Comparison of ENCODE assay signal across 14 cellular contexts in the genomic region with DNA sequence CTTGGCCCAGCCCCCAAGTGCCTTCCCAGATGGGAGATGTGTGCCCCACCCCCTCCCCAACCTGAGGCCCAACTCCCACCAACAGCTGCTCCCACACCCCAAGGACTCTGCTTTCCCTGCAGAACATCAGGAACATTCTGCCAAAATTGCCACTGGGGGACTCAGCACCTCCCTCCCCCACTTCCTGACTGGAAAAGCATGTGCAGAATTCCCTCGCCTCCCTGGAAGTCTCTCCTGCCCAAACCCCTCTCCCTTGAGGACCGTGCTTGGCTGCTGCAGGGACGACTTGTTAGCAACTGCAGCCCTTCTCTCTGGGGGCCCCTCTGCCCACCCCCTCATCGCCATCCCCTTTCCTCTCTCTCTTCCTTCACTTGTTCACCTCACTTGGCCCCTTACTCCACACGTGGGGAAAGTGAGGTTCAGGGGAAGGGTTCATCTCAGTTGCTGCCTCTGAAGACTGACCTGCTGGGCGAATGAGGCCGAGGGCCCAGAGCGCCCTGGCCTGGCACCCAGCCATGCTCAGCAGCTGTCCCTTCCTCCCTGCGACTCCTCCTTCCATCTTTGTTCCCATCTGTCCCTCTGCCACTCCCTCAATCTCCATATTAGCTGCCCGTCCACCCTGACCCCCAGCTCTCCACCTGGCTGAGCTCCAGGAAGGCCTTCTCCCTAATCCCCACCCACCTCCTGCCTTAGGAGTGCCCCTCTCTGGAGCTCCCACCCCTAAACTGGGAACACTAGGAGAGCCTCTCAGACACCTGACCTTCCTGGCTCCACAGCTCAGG.
A peak's percentile ranks its signal among the peaks of the same experiment; 100 is the strongest.
DNase-seq lines count a peak whose midpoint lies in the region; ATAC-seq and TF ChIP-seq lines count a peak whose summit lies in the region.
"Had no signal": no experiment of that assay in that cellular context is flagged by ENCODE, and none has a peak within 500 bp of the region (broad histone marks: within the 10 kb centered on the region; RNA-seq: fewer than 3 reads in every experiment).

No MANE protein-coding gene starts in this region.

- no peaks in the 10 kb centered on the region for H3K9me3 ChIP-seq in gastrocnemius medialis
- H3K9me3 ChIP-seq: colonic mucosa had no signal

- TF ChIP-seq CTCF in fibroblast of mammary gland (conservative IDR thresholded peaks at IDR 0.05; ENCODE audit: control insufficient read depth, insufficient read depth, low read depth, low read length) (no peak), gastrocnemius medialis (IDR thresholded peaks at IDR 0.05 in 4 of 5, conservative IDR thresholded peaks at IDR 0.05 in 1 of 5) (no peak)

- in situ Hi-C loops in gastrocnemius medialis (cut with MboI; ENCODE audit: low sequenced_read_pairs in 4 of 4) = no loop called here

- TF ChIP-seq POLR2A in gastrocnemius medialis (IDR thresholded peaks at IDR 0.05) = no peak

- H3K36me3 Mint-ChIP-seq in stimulated activated naive B cell treated with anti-CD40 and anti-IgM and Interleukin-4, amounts not matched to agents 10 μg/mL and 1 μg/mL and 100 μg/mL, for 72 hours = peaks cover 0 to 6% of the 10 kb centered on the region in 2 donors
- H3K36me3 Mint-ChIP-seq: CD8-positive, alpha-beta T cell; naive thymus-derived CD8-positive, alpha-beta T cell; type B pancreatic cell had no signal

- no peak overlapping the region for H3K27ac Mint-ChIP-seq in stimulated activated naive B cell treated with anti-CD40 and anti-IgM and Interleukin-4, amounts not matched to agents 10 μg/mL and 1 μg/mL and 100 μg/mL, for 72 hours
- H3K27ac Mint-ChIP-seq: activated CD4-positive, alpha-beta memory T cell treated with anti-CD3 and anti-CD28 coated beads, Interleukin-2, amount 10 ng/mL, durations not matched to agents 7 days and 5 days; CD8-positive, alpha-beta T cell; naive thymus-derived CD8-positive, alpha-beta T cell; type B pancreatic cell had no signal

- H3K4me3 ChIP-seq in fibroblast of mammary gland (ENCODE audit: control insufficient read depth, low read depth, low read length) = no peak overlapping the region
- no peak overlapping the region for H3K4me3 ChIP-seq in gastrocnemius medialis
- H3K4me3 ChIP-seq: colonic mucosa had no signal

- H3K36me3 ChIP-seq in gastrocnemius medialis = no peaks in the 10 kb centered on the region
- H3K36me3 ChIP-seq: colonic mucosa had no signal

- peaks cover 26 to 35% of the 10 kb centered on the region in 2 donors for H3K27me3 Mint-ChIP-seq in stimulated activated naive B cell treated with anti-CD40 and anti-IgM and Interleukin-4, amounts not matched to agents 10 μg/mL and 1 μg/mL and 100 μg/mL, for 72 hours
- H3K27me3 Mint-ChIP-seq: activated CD4-positive, alpha-beta memory T cell treated with anti-CD3 and anti-CD28 coated beads, Interleukin-2, amount 10 ng/mL, durations not matched to agents 7 days and 5 days had no signal

- peaks cover 4 to 13% of the 10 kb centered on the region in 2 donors for H3K9me3 Mint-ChIP-seq in stimulated activated naive B cell treated with anti-CD40 and anti-IgM and Interleukin-4, amounts not matched to agents 10 μg/mL and 1 μg/mL and 100 μg/mL, for 72 hours
- H3K9me3 Mint-ChIP-seq: activated CD4-positive, alpha-beta memory T cell treated with anti-CD3 and anti-CD28 coated beads, Interleukin-2, amount 10 ng/mL, durations not matched to agents 7 days and 5 days; CD8-positive, alpha-beta T cell had no signal

- no peak overlapping the region for H3K4me3 Mint-ChIP-seq in stimulated activated naive B cell treated with anti-CD40 and anti-IgM and Interleukin-4, amounts not matched to agents 10 μg/mL and 1 μg/mL and 100 μg/mL, for 72 hours
- H3K4me3 Mint-ChIP-seq: activated CD4-positive, alpha-beta memory T cell treated with anti-CD3 and anti-CD28 coated beads, Interleukin-2, amount 10 ng/mL, durations not matched to agents 7 days and 5 days; CD8-positive, alpha-beta T cell; naive thymus-derived CD8-positive, alpha-beta T cell; type B pancreatic cell had no signal

- intact Hi-C loops in gastrocnemius medialis (cut with DNase I; ENCODE audit: low total_unique reads) = no loop called here

- no peaks in the 10 kb centered on the region for H3K4me1 Mint-ChIP-seq in stimulated activated naive B cell treated with anti-CD40 and anti-IgM and Interleukin-4, amounts not matched to agents 10 μg/mL and 1 μg/mL and 100 μg/mL, for 72 hours
- H3K4me1 Mint-ChIP-seq: activated CD4-positive, alpha-beta memory T cell treated with anti-CD3 and anti-CD28 coated beads, Interleukin-2, amount 10 ng/mL, durations not matched to agents 7 days and 5 days had no signal

- peak overlapping the region; percentile 62 to 86 (median 72) for H3K27ac ChIP-seq in gastrocnemius medialis
- H3K27ac ChIP-seq: colonic mucosa had no signal

- H3K4me1 ChIP-seq in gastrocnemius medialis = peaks cover 8 to 42% of the 10 kb centered on the region in 2 donors
- H3K4me1 ChIP-seq: colonic mucosa had no signal

- H3K27me3 ChIP-seq in gastrocnemius medialis = no peaks in the 10 kb centered on the region
- H3K27me3 ChIP-seq: colonic mucosa had no signal

- DNase-seq in NCI-H1417 (lab: John Stamatoyannopoulos, UW) (peak in 2 of 3 experiments; percentile 63 to 89), NCI-H1417 treated with DMSO at 0.1 percent for 48 hours (lab: John Stamatoyannopoulos, UW) (no peak), NCI-H510A (lab: John Stamatoyannopoulos, UW) (peak; percentile 1), fibroblast of mammary gland (ENCODE audit: low read depth) (peak; percentile 24), gastrocnemius medialis (peak; percentile 35 to 63), hypothalamus (lab: John Stamatoyannopoulos, UW) (no peak)
- DNase-seq in stimulated activated naive B cell treated with anti-CD40 and anti-IgM and Interleukin-4, amounts not matched to agents 10 μg/mL and 1 μg/mL and 100 μg/mL, for 72 hours = no peak
- DNase-seq: activated CD4-positive, alpha-beta memory T cell treated with anti-CD3 and anti-CD28 coated beads, Interleukin-2, amount 10 ng/mL, durations not matched to agents 7 days and 5 days; CD8-positive, alpha-beta T cell; colonic mucosa; naive thymus-derived CD8-positive, alpha-beta T cell; stimulated activated CD4-positive, alpha-beta T cell treated with anti-CD3 and anti-CD28 coated beads, Interleukin-4, amount 100 ng/mL, for 4 hours had no signal

- ATAC-seq in gastrocnemius medialis (peak; percentile 66 to 79), GM18502 (IDR thresholded peaks at IDR 0.05; ENCODE audit: poor library complexity, unreplicated experiment) (no peak)
- no peak for ATAC-seq in stimulated activated naive B cell treated with anti-CD40 and anti-IgM and Interleukin-4, amounts not matched to agents 10 μg/mL and 1 μg/mL and 100 μg/mL, for 72 hours (replicated peaks)
- ATAC-seq: CD8-positive, alpha-beta T cell; naive thymus-derived CD8-positive, alpha-beta T cell had no signal

Comparison
In these comparisons a context has a peak if more than half of its experiments do, and no peak if none do; other contexts are left out.
1. DNase-seq: peak in NCI-H1417 (2 of 3), NCI-H510A (single experiment), fibroblast of mammary gland (single experiment) and gastrocnemius medialis (2 of 2); none in NCI-H1417 treated with DMSO at 0.1 percent for 48 hours (single experiment), hypothalamus (0 of 51) and stimulated activated naive B cell treated with anti-CD40 and anti-IgM and Interleukin-4, amounts not matched to agents 10 μg/mL and 1 μg/mL and 100 μg/mL, for 72 hours (single experiment).
2. ATAC-seq: peak in gastrocnemius medialis (2 of 2); none in stimulated activated naive B cell treated with anti-CD40 and anti-IgM and Interleukin-4, amounts not matched to agents 10 μg/mL and 1 μg/mL and 100 μg/mL, for 72 hours (0 of 2) and GM18502 (single experiment).